Comparison of ENCODE assay signal across 15 cellular contexts in the genomic region with DNA sequence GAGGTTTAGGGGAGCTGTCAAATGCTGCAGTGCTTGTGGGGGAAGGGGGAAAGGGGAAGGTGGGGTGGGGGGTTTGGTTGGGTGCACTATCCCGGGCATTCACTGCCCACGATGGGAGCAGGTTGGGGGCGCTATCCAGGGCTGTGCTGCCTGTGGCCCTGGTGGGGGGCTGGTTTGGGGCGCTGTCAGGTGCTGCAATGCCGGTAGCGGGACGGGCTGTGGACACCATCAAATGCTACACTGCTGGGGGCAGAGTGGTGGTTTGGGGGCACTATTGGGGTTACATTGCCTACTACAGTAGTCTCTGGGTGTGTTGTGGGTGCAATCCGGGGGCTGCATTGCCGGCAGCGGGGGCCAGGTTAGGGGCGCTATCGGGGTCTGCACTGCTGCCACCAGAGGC. TPM values are rescaled to one million over a fixed set of nuclear protein-coding genes. Genes with fewer than 3 reads are reported as not detected.
DNase-seq lines count a peak whose midpoint lies in the region; ATAC-seq, FAIRE-seq and TF ChIP-seq lines count a peak whose summit lies in the region.
"Not testable (repeated sequence)": the region's sequence is repeated elsewhere in the genome, so short reads cannot be mapped to it uniquely, and the experiment has no call there.
"Had no signal": no experiment of that assay in that cellular context is flagged by ENCODE, and none has a peak within 500 bp of the region (broad histone marks: within the 10 kb centered on the region; RNA-seq: fewer than 3 reads in every experiment).

No MANE protein-coding gene starts in this region.

- intact Hi-C loops in kidney (cut with DNase I) = not testable (repeated sequence)

- not testable (repeated sequence) for TF ChIP-seq CTCF in kidney (IDR thresholded peaks at IDR 0.05; ENCODE audit: borderline replicate concordance, extremely low read depth, insufficient read depth)

- FAIRE-seq in kidney (lab: Jason Lieb, UNC) = not testable (repeated sequence)
- peak; percentile 9 for FAIRE-seq in urothelium cell line (lab: Jason Lieb, UNC)

- DNase-seq in CD4-positive, CD25-positive, alpha-beta regulatory T cell; T-helper 17 cell; activated naive CD4-positive, alpha-beta T cell treated with anti-CD3 and anti-CD28 coated beads, Interleukin-2, amount 10 ng/mL, durations not matched to agents 7 days and 5 days; naive thymus-derived CD8-positive, alpha-beta T cell; urothelium cell line (ENCODE audit: low spot score): not testable (repeated sequence)
- DNase-seq in kidney = peak; percentile 45

- not testable (repeated sequence) for H3K27me3 ChIP-seq in CD4-positive, CD25-positive, alpha-beta regulatory T cell (ENCODE audit: control insufficient read depth, insufficient read depth, low read length)

- H3K36me3 ChIP-seq in CD4-positive, CD25-positive, alpha-beta regulatory T cell (ENCODE audit: control insufficient read depth, insufficient read depth, low read length); kidney (ENCODE audit: control insufficient read depth in 1 of 2, insufficient read depth in 2 of 2, low read length in 2 of 2): not testable (repeated sequence)

- not testable (repeated sequence) for H3K27me3 Mint-ChIP-seq in CD4-positive, CD25-positive, alpha-beta regulatory T cell; T-helper 17 cell; activated T-helper 17 cell treated with anti-CD3 and anti-CD28 coated beads, Interleukin-2, amount 50 U/mL, for 72 hours; activated naive CD4-positive, alpha-beta T cell treated with anti-CD3 and anti-CD28 coated beads, Interleukin-2, amount 10 ng/mL, durations not matched to agents 7 days and 5 days; naive thymus-derived CD8-positive, alpha-beta T cell

- peak overlapping the region in 1 of 3 donors; percentile 38 for H3K27ac Mint-ChIP-seq in CD4-positive, CD25-positive, alpha-beta regulatory T cell
- not testable (repeated sequence) for H3K27ac Mint-ChIP-seq in T-helper 17 cell; activated T-helper 17 cell treated with anti-CD3 and anti-CD28 coated beads, Interleukin-2, amount 50 U/mL, for 72 hours; activated naive CD4-positive, alpha-beta T cell treated with anti-CD3 and anti-CD28 coated beads, Interleukin-2, amount 10 ng/mL, durations not matched to agents 7 days and 5 days
- H3K27ac Mint-ChIP-seq in naive thymus-derived CD8-positive, alpha-beta T cell = peak overlapping the region in 6 of 10 donors; percentile 27 to 86 (median 47)

- not testable (repeated sequence) for H3K4me1 ChIP-seq in CD4-positive, CD25-positive, alpha-beta regulatory T cell (ENCODE audit: control insufficient read depth, insufficient read depth, low read length, poor library complexity, severe bottlenecking); kidney (ENCODE audit: control insufficient read depth in 1 of 2, insufficient read depth in 1 of 2, low read depth in 1 of 2, low read length in 2 of 2)

- H3K9ac ChIP-seq in kidney (ENCODE audit: low read length in 2 of 2) = not testable (repeated sequence)

- H3K4me3 ChIP-seq in CD4-positive, CD25-positive, alpha-beta regulatory T cell (ENCODE audit: low read depth, low read length); kidney (ENCODE audit: low read length in 2 of 2): not testable (repeated sequence)

- peak overlapping the region; percentile 5 for H3K27ac ChIP-seq in CD4-positive, CD25-positive, alpha-beta regulatory T cell (ENCODE audit: insufficient read depth, low read length, poor library complexity, severe bottlenecking)
- H3K27ac ChIP-seq in kidney (ENCODE audit: low read depth in 2 of 2, low read length in 2 of 2) = not testable (repeated sequence)

- H3K9me3 Mint-ChIP-seq in CD4-positive, CD25-positive, alpha-beta regulatory T cell; activated T-helper 17 cell treated with anti-CD3 and anti-CD28 coated beads, Interleukin-2, amount 50 U/mL, for 72 hours; activated naive CD4-positive, alpha-beta T cell treated with anti-CD3 and anti-CD28 coated beads, Interleukin-2, amount 10 ng/mL, durations not matched to agents 7 days and 5 days; naive thymus-derived CD8-positive, alpha-beta T cell: not testable (repeated sequence)

- H3K36me3 Mint-ChIP-seq in CD4-positive, CD25-positive, alpha-beta regulatory T cell; T-helper 17 cell (ENCODE audit: low read depth); activated T-helper 17 cell treated with anti-CD3 and anti-CD28 coated beads, Interleukin-2, amount 50 U/mL, for 72 hours (ENCODE audit: low read depth); activated naive CD4-positive, alpha-beta T cell treated with anti-CD3 and anti-CD28 coated beads, Interleukin-2, amount 10 ng/mL, durations not matched to agents 7 days and 5 days; naive thymus-derived CD8-positive, alpha-beta T cell: not testable (repeated sequence)

- CTCF ChIA-PET in activated naive CD4-positive, alpha-beta T cell treated with anti-CD3 and anti-CD28 coated beads, Interleukin-2, amount 10 ng/mL, durations not matched to agents 7 days and 5 days (lab: Charles Lee) = not testable (repeated sequence)

- ATAC-seq in CD4-positive, CD25-positive, alpha-beta regulatory T cell (ENCODE audit: low read depth in 2 of 2); T-helper 17 cell; activated T-helper 17 cell treated with anti-CD3 and anti-CD28 coated beads, Interleukin-2, amount 50 U/mL, for 72 hours (replicated peaks); naive thymus-derived CD8-positive, alpha-beta T cell: not testable (repeated sequence)

- POLR2A ChIA-PET in naive thymus-derived CD8-positive, alpha-beta T cell (lab: Charles Lee) = not testable (repeated sequence)

- H3K9me3 ChIP-seq in CD4-positive, CD25-positive, alpha-beta regulatory T cell (ENCODE audit: control insufficient read depth in 2 of 2, low read length in 2 of 2); T-helper 17 cell (ENCODE audit: control insufficient read depth, low read length, poor library complexity, severe bottlenecking); kidney (ENCODE audit: control insufficient read depth in 1 of 2, low read length in 2 of 2): not testable (repeated sequence)

- not testable (repeated sequence) for H3K4me3 Mint-ChIP-seq in CD4-positive, CD25-positive, alpha-beta regulatory T cell
- peak overlapping the region; percentile 50 for H3K4me3 Mint-ChIP-seq in T-helper 17 cell
- peak overlapping the region; percentile 29 for H3K4me3 Mint-ChIP-seq in activated T-helper 17 cell treated with anti-CD3 and anti-CD28 coated beads, Interleukin-2, amount 50 U/mL, for 72 hours
- peak overlapping the region; percentile 31 for H3K4me3 Mint-ChIP-seq in activated naive CD4-positive, alpha-beta T cell treated with anti-CD3 and anti-CD28 coated beads, Interleukin-2, amount 10 ng/mL, durations not matched to agents 7 days and 5 days
- H3K4me3 Mint-ChIP-seq in naive thymus-derived CD8-positive, alpha-beta T cell = peak overlapping the region in 3 of 10 donors; percentile 30 to 74 (median 33)

- H3K4me1 Mint-ChIP-seq in CD4-positive, CD25-positive, alpha-beta regulatory T cell = peaks cover 0 to 12% (median 2%) of the 10 kb centered on the region in 4 donors
- H3K4me1 Mint-ChIP-seq in T-helper 17 cell; activated T-helper 17 cell treated with anti-CD3 and anti-CD28 coated beads, Interleukin-2, amount 50 U/mL, for 72 hours; activated naive CD4-positive, alpha-beta T cell treated with anti-CD3 and anti-CD28 coated beads, Interleukin-2, amount 10 ng/mL, durations not matched to agents 7 days and 5 days; naive thymus-derived CD8-positive, alpha-beta T cell: not testable (repeated sequence)

RNA-seq across cellular contexts. Expression of gene FAM153A, which starts 25.7 kb away (rescaled TPM):
- total RNA-seq in CD4-positive, CD25-positive, alpha-beta regulatory T cell = 31.8 TPM
- polyA plus RNA-seq in CD4-positive, CD25-positive, alpha-beta regulatory T cell = 1 to 10 TPM in 1 of 4 donors, under 1 TPM in 2, not detected in 1; 0.40 to 2.0 (median 0.65) TPM
- total RNA-seq in T-helper 17 cell = 10 to 100 TPM; 10.9 to 63.9 TPM
- 100 to 1,000 TPM in 1 of 2 donors, 10 to 100 TPM in 1; 34.0 to 127 TPM for total RNA-seq in activated T-helper 17 cell treated with anti-CD3 and anti-CD28 coated beads, Interleukin-2, amount 50 U/mL, for 72 hours
- 13.4 TPM for total RNA-seq in kidney
- 1.6 TPM for polyA plus RNA-seq in kidney (ENCODE audit: insufficient read depth, low read depth, low replicate concordance)
- 100 to 1,000 TPM; 116 to 117 TPM for total RNA-seq in naive thymus-derived CD8-positive, alpha-beta T cell
- 1 to 10 TPM in 2 of 3 donors, under 1 TPM in 1; 0.60 to 1.8 (median 1.6) TPM for polyA plus RNA-seq in naive thymus-derived CD8-positive, alpha-beta T cell
- total RNA-seq: A172, A673, Caco-2, Daoy had no signal
- polyA plus RNA-seq: A549, AG04450, BJ, CD14-positive monocyte had no signal
